ENCODE assay signal across 8 cellular contexts in genomic region chr3:67654099-67654831, GRCh38. TPM values are rescaled to one million over a fixed set of nuclear protein-coding genes. Genes with fewer than 3 reads are reported as not detected.
DNase-seq lines count a peak whose midpoint lies in the region; ATAC-seq and TF ChIP-seq lines count a peak whose summit lies in the region.

Gene SUCLG2 (minus strand): TSS chr3:67654612. CDS start chr3:67654586, 26 bp downstream.

- H3K27me3 Mint-ChIP-seq in Calu3 (ENCODE audit: unreplicated experiment): no peaks in the 10 kb centered on the region
- H3K27me3 Mint-ChIP-seq in activated T-helper 1 cell treated with anti-CD3 and anti-CD28 coated beads, Interleukin-12 subunit alpha, Interleukin-12 subunit beta, Interleukin-2, Interleukin-4 antibody, amounts not matched to agents 30 ng/mL and 10 ng/mL and 1 ng/mL, durations not matched to agents 14 hours and 24 hours and 36 hours (ENCODE audit: insufficient read depth): no peaks in the 10 kb centered on the region
- no peaks in the 10 kb centered on the region for H3K27me3 Mint-ChIP-seq in naive thymus-derived CD8-positive, alpha-beta T cell

- peak; percentile 89 for DNase-seq in Calu3
- peak; percentile 75 for DNase-seq in HT-29 (ENCODE audit: low spot score)
- peak; percentile 12 for DNase-seq in Panc1 (ENCODE audit: low read depth, low spot score)
- DNase-seq in activated T-helper 1 cell treated with anti-CD3 and anti-CD28 coated beads, Interleukin-12 subunit alpha, Interleukin-12 subunit beta, Interleukin-2, Interleukin-4 antibody, amounts not matched to agents 30 ng/mL and 10 ng/mL and 1 ng/mL, durations not matched to agents 14 hours and 24 hours and 36 hours (ENCODE audit: low spot score): peak; percentile 78
- peak; percentile 87 for DNase-seq in fibroblast of gingiva (ENCODE audit: low read depth)
- peak; percentile 66 to 88 (median 74) for DNase-seq in naive thymus-derived CD8-positive, alpha-beta T cell
- peak; percentile 63 to 78 (median 71) for DNase-seq in stimulated activated naive CD4-positive, alpha-beta T cell (lab: John Stamatoyannopoulos, UW)

- BruUV-seq in Calu3 (replicated peaks; lab: Mats Ljungman, UMichigan) (no TSS peak), Panc1 (replicated peaks; lab: Mats Ljungman, UMichigan) (no TSS peak)

- peak within 1 kb of the TSS; percentile 94 for H3K27ac ChIP-seq in Panc1 (ENCODE audit: low read length)

- no peaks in the 10 kb centered on the region for H3K27me3 ChIP-seq in Panc1 (ENCODE audit: control insufficient read depth, insufficient read depth, low read length)

- peak; percentile 31 for ATAC-seq in GM19468 (IDR thresholded peaks at IDR 0.05; ENCODE audit: extremely low read depth, unreplicated experiment)
- peak; percentile 98 for ATAC-seq in Panc1
- peak; percentile 72 to 75 for ATAC-seq in naive thymus-derived CD8-positive, alpha-beta T cell

- H3K4me1 ChIP-seq in Panc1 (ENCODE audit: control insufficient read depth, insufficient read depth, low read length): peaks cover 15% of the 10 kb centered on the region

- peaks cover 2% of the 10 kb centered on the region; the same call in 1 of the 2 replicates for H3K36me3 ChIP-seq in Panc1 (ENCODE audit: control insufficient read depth, insufficient read depth, low read length)

- H3K4me3 Mint-ChIP-seq in Calu3 (ENCODE audit: low read depth, unreplicated experiment): peak within 1 kb of the TSS; percentile 70
- H3K4me3 Mint-ChIP-seq in activated T-helper 1 cell treated with anti-CD3 and anti-CD28 coated beads, Interleukin-12 subunit alpha, Interleukin-12 subunit beta, Interleukin-2, Interleukin-4 antibody, amounts not matched to agents 30 ng/mL and 10 ng/mL and 1 ng/mL, durations not matched to agents 14 hours and 24 hours and 36 hours: peak within 1 kb of the TSS; percentile 82
- peak within 1 kb of the TSS; percentile 79 to 92 (median 88) for H3K4me3 Mint-ChIP-seq in naive thymus-derived CD8-positive, alpha-beta T cell

- H3K27ac Mint-ChIP-seq in Calu3 (ENCODE audit: unreplicated experiment): peak within 1 kb of the TSS; percentile 52
- peak within 1 kb of the TSS; percentile 85 for H3K27ac Mint-ChIP-seq in activated T-helper 1 cell treated with anti-CD3 and anti-CD28 coated beads, Interleukin-12 subunit alpha, Interleukin-12 subunit beta, Interleukin-2, Interleukin-4 antibody, amounts not matched to agents 30 ng/mL and 10 ng/mL and 1 ng/mL, durations not matched to agents 14 hours and 24 hours and 36 hours
- peak within 1 kb of the TSS; percentile 82 to 97 (median 95) for H3K27ac Mint-ChIP-seq in naive thymus-derived CD8-positive, alpha-beta T cell

- no peaks in the 10 kb centered on the region for H3K9me3 Mint-ChIP-seq in Calu3 (ENCODE audit: low read depth, unreplicated experiment)
- H3K9me3 Mint-ChIP-seq in activated T-helper 1 cell treated with anti-CD3 and anti-CD28 coated beads, Interleukin-12 subunit alpha, Interleukin-12 subunit beta, Interleukin-2, Interleukin-4 antibody, amounts not matched to agents 30 ng/mL and 10 ng/mL and 1 ng/mL, durations not matched to agents 14 hours and 24 hours and 36 hours: peaks cover 15% of the 10 kb centered on the region
- peaks cover 0 to 34% (median 3%) of the 10 kb centered on the region in 9 donors for H3K9me3 Mint-ChIP-seq in naive thymus-derived CD8-positive, alpha-beta T cell

- H3K4me3 ChIP-seq in Panc1 (ENCODE audit: low read depth in 2 of 2, low read length in 2 of 2): peak within 1 kb of the TSS; percentile 76 to 91

- no peak for TF ChIP-seq CTCF in Calu3 (IDR thresholded peaks at IDR 0.05; ENCODE audit: unreplicated experiment)
- TF ChIP-seq CTCF in Panc1 (IDR thresholded peaks at IDR 0.05): no peak

- POLR2A ChIA-PET in Panc1 (lab: Charles Lee): interaction anchor here (0.6 kb wide), 1 partner anchor 756 kb away, joined by 4 read pairs; no protein-coding TSS in a partner anchor
- POLR2A ChIA-PET in naive thymus-derived CD8-positive, alpha-beta T cell (lab: Charles Lee): interaction anchor here (0.6 to 5.8 kb wide), 20 partner anchors 9 to 656 kb away, joined by 3 to 105 read pairs (median 6); partner anchors contain the start of gene KBTBD8

- peaks cover 17% of the 10 kb centered on the region for H3K36me3 Mint-ChIP-seq in Calu3 (ENCODE audit: insufficient read depth, unreplicated experiment)
- H3K36me3 Mint-ChIP-seq in activated T-helper 1 cell treated with anti-CD3 and anti-CD28 coated beads, Interleukin-12 subunit alpha, Interleukin-12 subunit beta, Interleukin-2, Interleukin-4 antibody, amounts not matched to agents 30 ng/mL and 10 ng/mL and 1 ng/mL, durations not matched to agents 14 hours and 24 hours and 36 hours (ENCODE audit: low read depth): peaks cover 38% of the 10 kb centered on the region
- peaks cover 0 to 10% (median 5%) of the 10 kb centered on the region in 3 donors for H3K36me3 Mint-ChIP-seq in naive thymus-derived CD8-positive, alpha-beta T cell

- no peaks in the 10 kb centered on the region for H3K9me3 ChIP-seq in Panc1 (ENCODE audit: control insufficient read depth, insufficient read depth, low read depth, low read length)

- peaks cover 27% of the 10 kb centered on the region for H3K4me1 Mint-ChIP-seq in Calu3 (ENCODE audit: low read depth, unreplicated experiment)
- peaks cover 60% of the 10 kb centered on the region for H3K4me1 Mint-ChIP-seq in activated T-helper 1 cell treated with anti-CD3 and anti-CD28 coated beads, Interleukin-12 subunit alpha, Interleukin-12 subunit beta, Interleukin-2, Interleukin-4 antibody, amounts not matched to agents 30 ng/mL and 10 ng/mL and 1 ng/mL, durations not matched to agents 14 hours and 24 hours and 36 hours (ENCODE audit: low read depth)
- H3K4me1 Mint-ChIP-seq in naive thymus-derived CD8-positive, alpha-beta T cell: peaks cover 42 to 76% (median 71%) of the 10 kb centered on the region in 4 donors

- in situ Hi-C loops in Panc1 (cut with HindIII; ENCODE audit: low pct_unique_long_range_greater_than_20kb, low sequenced_read_pairs): no loop called here

- intact Hi-C loops in Calu3 (cut with micrococcal nuclease; ENCODE audit: unreplicated experiment) (no loop called here), Panc1 (cut with micrococcal nuclease; ENCODE audit: unreplicated experiment) (no loop called here)
- intact Hi-C loops in activated T-helper 1 cell treated with anti-CD3 and anti-CD28 coated beads, Interleukin-12 subunit alpha, Interleukin-12 subunit beta, Interleukin-2, Interleukin-4 antibody, amounts not matched to agents 30 ng/mL and 10 ng/mL and 1 ng/mL, durations not matched to agents 14 hours and 24 hours and 36 hours (cut with micrococcal nuclease): loop anchor here (2.0 to 10.0 kb wide), 6 partner anchors 25 to 1781 kb away; no protein-coding TSS in a partner anchor

- CTCF ChIA-PET in Calu3 (lab: Charles Lee): no interaction called here
- CTCF ChIA-PET in Panc1 (lab: Charles Lee): no interaction called here

RNA-seq across cellular contexts. Expression of gene SUCLG2, which starts in this region (rescaled TPM):
- total RNA-seq in Calu3 (2022) (49.5 and 56.6 TPM in 2 replicates), Panc1 (2021; ENCODE audit: unreplicated experiment) (28.3 TPM)
- total RNA-seq in HT-29 (2014; rRNA removed; shearing (Covaris generic)): 12.8 and 13.9 TPM in 2 replicates
- 18.1 TPM for polyA plus RNA-seq in Panc1 (2012; ENCODE audit: insufficient read length)
- 30.3 and 31.0 TPM in 2 replicates for total RNA-seq in activated T-helper 1 cell treated with anti-CD3 and anti-CD28 coated beads, Interleukin-12 subunit alpha, Interleukin-12 subunit beta, Interleukin-2, Interleukin-4 antibody, amounts not matched to agents 30 ng/mL and 10 ng/mL and 1 ng/mL, durations not matched to agents 14 hours and 24 hours and 36 hours
- total RNA-seq in naive thymus-derived CD8-positive, alpha-beta T cell: 10 to 100 TPM; 62.7 to 64.6 TPM
- polyA plus RNA-seq in naive thymus-derived CD8-positive, alpha-beta T cell: 10 to 100 TPM; 79.7 to 93.8 (median 91.4) TPM

Comparison
In these comparisons a context has a peak if more than half of its experiments do, and no peak if none do; other contexts are left out.
1. Peak in every context shown above with its lines: DNase-seq, ATAC-seq, H3K4me3 ChIP-seq and H3K27ac ChIP-seq.
2. DNase-seq: peak in every context shown above with its lines; median percentile 89 in Calu3; 87 in fibroblast of gingiva; 78 in activated T-helper 1 cell treated with anti-CD3 and anti-CD28 coated beads, Interleukin-12 subunit alpha, Interleukin-12 subunit beta, Interleukin-2, Interleukin-4 antibody, amounts not matched to agents 30 ng/mL and 10 ng/mL and 1 ng/mL, durations not matched to agents 14 hours and 24 hours and 36 hours; 75 in HT-29; 74 in naive thymus-derived CD8-positive, alpha-beta T cell; 71 in stimulated activated naive CD4-positive, alpha-beta T cell; 12 in Panc1.
3. ATAC-seq: peak in every context shown above with its lines; median percentile 98 in Panc1; 74 in naive thymus-derived CD8-positive, alpha-beta T cell; 31 in GM19468.